ENCODE assay signal across 9 cellular contexts in the genomic region with DNA sequence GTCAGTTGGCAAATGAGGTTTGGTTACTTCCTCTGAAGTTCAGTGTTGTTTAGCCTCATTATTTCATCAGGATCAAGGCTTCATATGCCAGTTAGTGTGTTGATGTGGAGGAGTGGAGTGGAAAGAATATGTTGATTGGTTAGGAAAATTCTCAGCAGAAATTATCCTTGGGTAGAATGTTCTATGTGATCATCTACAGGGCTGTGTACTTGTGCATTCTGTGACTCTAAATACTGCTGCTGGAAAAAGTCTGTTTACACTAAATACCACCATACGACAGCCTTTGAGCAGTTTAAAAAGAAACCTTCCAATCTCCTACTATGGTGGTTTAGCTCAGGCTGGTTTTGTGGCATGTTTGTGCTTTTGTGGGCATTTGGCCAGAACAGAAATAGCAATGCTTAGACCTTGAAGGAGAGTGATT. TPM values are rescaled to one million over a fixed set of nuclear protein-coding genes. Genes with fewer than 3 reads are reported as not detected.
A peak's percentile ranks its signal among the peaks of the same experiment; 100 is the strongest.
DNase-seq lines count a peak whose midpoint lies in the region; ATAC-seq and TF ChIP-seq lines count a peak whose summit lies in the region.
"Had no signal": no experiment of that assay in that cellular context is flagged by ENCODE, and none has a peak within 500 bp of the region (broad histone marks: within the 10 kb centered on the region; RNA-seq: fewer than 3 reads in every experiment).

No MANE protein-coding gene starts in this region.

- peak; percentile 58 for ATAC-seq in left ventricle myocardium superior
- ATAC-seq in HG02678 (IDR thresholded peaks at IDR 0.05; ENCODE audit: unreplicated experiment): no peak
- ATAC-seq in HG03039 (IDR thresholded peaks at IDR 0.05; ENCODE audit: unreplicated experiment): no peak

- no peak for TF ChIP-seq CTCF in stomach (IDR thresholded peaks at IDR 0.05)

- 0 to 21% (median 9%) methylated on average over 1 of the region's 1 CpG for WGBS in stomach, 5 donors

- H3K27me3 Mint-ChIP-seq in T-helper 2 cell treated with Interferon-gamma antibody and Interleukin-4, amounts not matched to agents 5 μg/mL and 100 μg/mL, for 36 hours (ENCODE audit: low read depth): no peaks in the 10 kb centered on the region

- intact Hi-C loops in left ventricle myocardium superior (cut with micrococcal nuclease) (no loop called here), stomach (cut with DNase I; ENCODE audit: low total_unique reads) (no loop called here)

- no peaks in the 10 kb centered on the region for H3K9me3 ChIP-seq in stomach

- no peaks in the 10 kb centered on the region for H3K9me3 Mint-ChIP-seq in T-helper 2 cell treated with Interferon-gamma antibody and Interleukin-4, amounts not matched to agents 5 μg/mL and 100 μg/mL, for 36 hours
- H3K9me3 Mint-ChIP-seq: activated naive CD4-positive, alpha-beta T cell treated with anti-CD3 and anti-CD28 coated beads for 36 hours had no signal

- H3K4me3 Mint-ChIP-seq in T-helper 2 cell treated with Interferon-gamma antibody and Interleukin-4, amounts not matched to agents 5 μg/mL and 100 μg/mL, for 36 hours: peak overlapping the region; percentile 22
- H3K4me3 Mint-ChIP-seq: activated naive CD4-positive, alpha-beta T cell treated with anti-CD3 and anti-CD28 coated beads for 36 hours had no signal

- H3K27ac ChIP-seq in stomach: peak overlapping the region; percentile 35 to 70 (median 50)

- peaks cover 59% of the 10 kb centered on the region for H3K4me1 Mint-ChIP-seq in T-helper 2 cell treated with Interferon-gamma antibody and Interleukin-4, amounts not matched to agents 5 μg/mL and 100 μg/mL, for 36 hours (ENCODE audit: low read depth)

- peaks cover 37 to 86% (median 71%) of the 10 kb centered on the region in 4 donors for H3K4me1 ChIP-seq in stomach

- no peak for TF ChIP-seq POLR2A in stomach (IDR thresholded peaks at IDR 0.05)

- peak; percentile 6 for DNase-seq in NCI-H345 (lab: John Stamatoyannopoulos, UW)
- DNase-seq in NCI-H345 treated with DMSO at 0.1 percent for 48 hours (lab: John Stamatoyannopoulos, UW; ENCODE audit: unreplicated experiment): no peak
- no peak for DNase-seq in T-helper 2 cell treated with Interferon-gamma antibody and Interleukin-4, amounts not matched to agents 5 μg/mL and 100 μg/mL, for 36 hours (ENCODE audit: low spot score)
- DNase-seq in left ventricle myocardium superior: no peak
- no peak for DNase-seq in stomach
- no peak for DNase-seq in COLO829 (ENCODE audit: low spot score)
- DNase-seq: activated naive CD4-positive, alpha-beta T cell treated with anti-CD3 and anti-CD28 coated beads for 36 hours had no signal

- no peak for TF ChIP-seq EP300 in stomach (IDR thresholded peaks at IDR 0.05)

- H3K36me3 ChIP-seq in stomach: peaks cover 0 to 21% (median 11%) of the 10 kb centered on the region in 4 donors

- no peaks in the 10 kb centered on the region for H3K27me3 ChIP-seq in stomach

- peaks cover 53% of the 10 kb centered on the region for H3K36me3 Mint-ChIP-seq in T-helper 2 cell treated with Interferon-gamma antibody and Interleukin-4, amounts not matched to agents 5 μg/mL and 100 μg/mL, for 36 hours (ENCODE audit: low read depth)

- no peak overlapping the region for H3K4me3 ChIP-seq in stomach

- H3K27ac Mint-ChIP-seq in T-helper 2 cell treated with Interferon-gamma antibody and Interleukin-4, amounts not matched to agents 5 μg/mL and 100 μg/mL, for 36 hours: peak overlapping the region; percentile 41

RNA-seq across cellular contexts. Expression of a gene that starts 25.8 kb away (rescaled TPM):
- total RNA-seq in left ventricle myocardium superior (86.2 TPM), stomach (100 to 1,000 TPM in 1 of 5 donors, 10 to 100 TPM in 4; 83.9 to 126 (median 86.9) TPM)
- 10 to 100 TPM; 21.8 to 56.4 (median 36.9) TPM for polyA plus RNA-seq in stomach
